8 cellular contexts compared by ENCODE assay signal in the genomic region with DNA sequence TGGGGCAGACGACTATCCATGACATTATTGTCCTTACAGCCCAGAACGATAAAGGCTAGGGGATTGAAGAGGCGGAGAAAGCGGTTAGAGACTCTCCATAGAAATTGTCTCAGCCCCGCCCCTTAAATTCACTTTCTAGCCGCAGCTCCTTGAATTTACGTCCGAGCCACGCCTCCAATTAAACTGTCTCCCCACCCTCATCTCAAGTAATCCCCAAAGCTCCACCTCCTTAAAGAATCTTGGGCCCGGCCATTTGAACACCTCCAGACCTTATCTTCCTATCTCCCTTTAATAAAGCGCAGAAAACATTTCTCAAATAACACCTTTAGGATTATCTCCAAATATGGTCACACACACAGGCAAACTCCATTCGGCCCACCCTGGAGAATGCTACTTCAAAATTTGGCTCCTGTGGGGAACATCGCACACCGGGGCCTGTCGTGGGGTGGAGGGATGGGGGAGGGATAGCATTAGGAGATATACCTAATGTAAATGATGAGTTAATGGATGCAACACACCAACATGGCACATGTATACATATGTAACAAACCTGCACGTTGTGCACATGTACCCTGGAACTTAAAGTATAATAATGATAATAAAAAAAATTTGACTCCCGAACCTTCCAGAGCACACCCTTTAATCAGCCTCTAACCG. TPM values are rescaled to one million over a fixed set of nuclear protein-coding genes. Genes with fewer than 3 reads are reported as not detected.
DNase-seq lines count a peak whose midpoint lies in the region; ATAC-seq and TF ChIP-seq lines count a peak whose summit lies in the region.

No MANE protein-coding gene starts in this region.

- no peaks in the 10 kb centered on the region for H3K36me3 ChIP-seq in BLaER1
- no peaks in the 10 kb centered on the region for H3K36me3 ChIP-seq in parathyroid adenoma (ENCODE audit: control insufficient read depth, insufficient read depth, low read length)

- no peak for ATAC-seq in left lobe of liver

- H3K4me1 ChIP-seq in BLaER1: 0 out of 2 replicates have a peak, but pooled peaks cover 7% of the 10 kb centered on the region
- no peaks in the 10 kb centered on the region for H3K4me1 ChIP-seq in parathyroid adenoma

- H3K27me3 Mint-ChIP-seq in activated naive CD4-positive, alpha-beta T cell treated with anti-CD3 and anti-CD28 coated beads, Interleukin-2, amount 50 U/mL, for 24 hours: no peaks in the 10 kb centered on the region

- H2AFZ ChIP-seq in parathyroid adenoma: peak overlapping the region; percentile 79

- H3K9me3 ChIP-seq in BLaER1: 0 out of 2 replicates have a peak, but pooled peaks cover 4% of the 10 kb centered on the region
- H3K9me3 ChIP-seq in parathyroid adenoma (ENCODE audit: control insufficient read depth, low read length): no peaks in the 10 kb centered on the region

- H3K9ac ChIP-seq in BLaER1 (peak overlapping the region; percentile 71; the same call in 1 of the 2 replicates), parathyroid adenoma (no peak overlapping the region)

- peaks cover 21% of the 10 kb centered on the region for H3K4me1 Mint-ChIP-seq in activated naive CD4-positive, alpha-beta T cell treated with anti-CD3 and anti-CD28 coated beads, Interleukin-2, amount 50 U/mL, for 24 hours

- H4K20me1 ChIP-seq in BLaER1: no peaks in the 10 kb centered on the region

- no peaks in the 10 kb centered on the region for H3K36me3 Mint-ChIP-seq in activated naive CD4-positive, alpha-beta T cell treated with anti-CD3 and anti-CD28 coated beads, Interleukin-2, amount 50 U/mL, for 24 hours

- H3K4me3 ChIP-seq in BLaER1: peak overlapping the region; percentile 65
- H3K4me3 ChIP-seq in parathyroid adenoma (ENCODE audit: low read depth, low read length): peak overlapping the region; percentile 83

- H3K4me3 Mint-ChIP-seq in activated naive CD4-positive, alpha-beta T cell treated with anti-CD3 and anti-CD28 coated beads, Interleukin-2, amount 50 U/mL, for 24 hours: peak overlapping the region; percentile 94

- peak overlapping the region; percentile 94 for H3K27ac Mint-ChIP-seq in activated naive CD4-positive, alpha-beta T cell treated with anti-CD3 and anti-CD28 coated beads, Interleukin-2, amount 50 U/mL, for 24 hours

- H3K27ac ChIP-seq in BLaER1: peak overlapping the region; percentile 74
- peak overlapping the region; percentile 98 for H3K27ac ChIP-seq in parathyroid adenoma

- DNase-seq in GM20000 (ENCODE audit: low spot score): peak; percentile 47
- DNase-seq in NCI-H226: peak; percentile 58
- peak; percentile 67 for DNase-seq in glomerular visceral epithelial cell (ENCODE audit: extremely low spot score)
- DNase-seq in GOT3 (lab: John Stamatoyannopoulos, UW): no peak
- no peak for DNase-seq in left lobe of liver (ENCODE audit: low spot score)

- H3K27me3 ChIP-seq in BLaER1 (peaks cover 34% of the 10 kb centered on the region), parathyroid adenoma (ENCODE audit: control insufficient read depth, insufficient read depth, low read length) (no peaks in the 10 kb centered on the region)

- H3K4me2 ChIP-seq in BLaER1: peak overlapping the region; percentile 73
- peak overlapping the region; percentile 84 for H3K4me2 ChIP-seq in parathyroid adenoma (ENCODE audit: low read length)

- TF ChIP-seq CTCF in GM20000 (IDR thresholded peaks at IDR 0.05; ENCODE audit: extremely low read depth, missing control alignments) (no peak), parathyroid adenoma (IDR thresholded peaks at IDR 0.05) (no peak)

- H3K79me2 ChIP-seq in parathyroid adenoma: no peaks in the 10 kb centered on the region

- no peaks in the 10 kb centered on the region for H3K9me3 Mint-ChIP-seq in activated naive CD4-positive, alpha-beta T cell treated with anti-CD3 and anti-CD28 coated beads, Interleukin-2, amount 50 U/mL, for 24 hours

RNA-seq across cellular contexts. Expression of gene MAGIX, which starts 7.2 kb away (rescaled TPM):
- 27.7 TPM for total RNA-seq in left lobe of liver

RNA-seq across cellular contexts. Expression of gene PLP2, which starts 16.3 kb away (rescaled TPM):
- 11.7 TPM for total RNA-seq in left lobe of liver

RNA-seq across cellular contexts. Expression of gene PRICKLE3, which starts 30.8 kb away (rescaled TPM):
- 4.5 TPM for total RNA-seq in left lobe of liver

RNA-seq across cellular contexts. Expression of gene GPKOW, which starts 31.8 kb away (rescaled TPM):
- total RNA-seq in left lobe of liver: 11.5 TPM

RNA-seq across cellular contexts. Expression of gene SYP, which starts 44.6 kb away (rescaled TPM):
- 0.10 TPM for total RNA-seq in left lobe of liver

Comparison
In these comparisons a context has a peak if more than half of its experiments do, and no peak if none do; other contexts are left out.
1. DNase-seq: peak in GM20000 (single experiment), NCI-H226 (single experiment) and glomerular visceral epithelial cell (single experiment); none in GOT3 (single experiment) and left lobe of liver (single experiment).